Comparison of ENCODE assay signal across 10 cellular contexts in genomic region chrX:87517571-87518141, GRCh38. TPM values are rescaled to one million over a fixed set of nuclear protein-coding genes. Genes with fewer than 3 reads are reported as not detected.
DNase-seq lines count a peak whose midpoint lies in the region; ATAC-seq and TF ChIP-seq lines count a peak whose summit lies in the region.
"Had no signal": no experiment of that assay in that cellular context is flagged by ENCODE, and none has a peak within 500 bp of the region (broad histone marks: within the 10 kb centered on the region; RNA-seq: fewer than 3 reads in every experiment).

Gene KLHL4, plus strand, starts transcription at chrX:87517802. Its CDS starts 92 bp downstream, at chrX:87517894.

- H3K4me2 ChIP-seq in neural progenitor cell: peak within 1 kb of the TSS; percentile 68

- no peaks in the 10 kb centered on the region for H3K36me3 ChIP-seq in esophagus muscularis mucosa
- no peaks in the 10 kb centered on the region for H3K36me3 ChIP-seq in neural progenitor cell
- H3K36me3 ChIP-seq: upper lobe of left lung had no signal

- no peak for TF ChIP-seq CTCF in esophagus muscularis mucosa (IDR thresholded peaks at IDR 0.05)
- no peak for TF ChIP-seq CTCF in neural progenitor cell (IDR thresholded peaks at IDR 0.05)

- no peaks in the 10 kb centered on the region for H3K79me2 ChIP-seq in neural progenitor cell (ENCODE audit: low read depth)

- no peaks in the 10 kb centered on the region for H3K9me3 ChIP-seq in esophagus muscularis mucosa
- H3K9me3 ChIP-seq in neural progenitor cell (ENCODE audit: low read depth): no peaks in the 10 kb centered on the region
- H3K9me3 ChIP-seq: upper lobe of left lung had no signal

- H3K4me1 ChIP-seq in esophagus muscularis mucosa (peaks cover 0 to 5% (median 0%) of the 10 kb centered on the region in 4 donors), neural progenitor cell (peaks cover 17% of the 10 kb centered on the region)
- H3K4me1 ChIP-seq: upper lobe of left lung had no signal

- H3K4me3 Mint-ChIP-seq in neural progenitor cell: peak within 1 kb of the TSS; percentile 96
- no peak within 1 kb of the TSS for H3K4me3 Mint-ChIP-seq in stimulated activated memory B cell treated with anti-CD40 and anti-IgM and Interleukin-4, amounts not matched to agents 10 μg/mL and 1 μg/mL and 100 μg/mL, for 72 hours
- H3K4me3 Mint-ChIP-seq: activated T-cell treated with anti-CD3 and anti-CD28 coated beads, Interleukin-2, amount 50 U/mL, for 4 hours had no signal

- peaks cover 5% of the 10 kb centered on the region for H4K20me1 ChIP-seq in neural progenitor cell (ENCODE audit: low read depth)

- H2AFZ ChIP-seq in neural progenitor cell (replicated peaks): no peak within 1 kb of the TSS

- H3K27me3 Mint-ChIP-seq in neural progenitor cell (ENCODE audit: insufficient read depth, low read depth): peaks cover 10% of the 10 kb centered on the region
- H3K27me3 Mint-ChIP-seq in stimulated activated memory B cell treated with anti-CD40 and anti-IgM and Interleukin-4, amounts not matched to agents 10 μg/mL and 1 μg/mL and 100 μg/mL, for 72 hours: no peaks in the 10 kb centered on the region

- H3K36me3 Mint-ChIP-seq in neural progenitor cell: no peaks in the 10 kb centered on the region
- H3K36me3 Mint-ChIP-seq in stimulated activated memory B cell treated with anti-CD40 and anti-IgM and Interleukin-4, amounts not matched to agents 10 μg/mL and 1 μg/mL and 100 μg/mL, for 72 hours: no peaks in the 10 kb centered on the region

- H3K27ac Mint-ChIP-seq in neural progenitor cell: peak within 1 kb of the TSS; percentile 97
- no peak within 1 kb of the TSS for H3K27ac Mint-ChIP-seq in stimulated activated memory B cell treated with anti-CD40 and anti-IgM and Interleukin-4, amounts not matched to agents 10 μg/mL and 1 μg/mL and 100 μg/mL, for 72 hours

- DNase-seq in DMS53 (lab: John Stamatoyannopoulos, UW) (peak; percentile 82), NCI-H82 (lab: John Stamatoyannopoulos, UW) (peak; percentile 92), esophagus muscularis mucosa (ENCODE audit: extremely low spot score) (no peak), neural progenitor cell (ENCODE audit: low spot score) (peak; percentile 92), GDM1 (lab: John Stamatoyannopoulos, UW) (no peak)
- no peak for DNase-seq in activated naive CD4-positive, alpha-beta T cell (lab: John Stamatoyannopoulos, UW)
- no peak for DNase-seq in activated CD4-positive, alpha-beta T cell treated with anti-CD3 and anti-CD28 coated beads, Interleukin-2, amount 50 U/mL, for 1 hour
- DNase-seq: activated T-cell treated with anti-CD3 and anti-CD28 coated beads, Interleukin-2, amount 50 U/mL, for 4 hours; upper lobe of left lung had no signal

- intact Hi-C loops in esophagus muscularis mucosa (cut with DNase I): no loop called here

- peak within 1 kb of the TSS; percentile 52 to 72 (median 62) for H3K27ac ChIP-seq in esophagus muscularis mucosa (replicated peaks in 1 of 4)
- no peak within 1 kb of the TSS for H3K27ac ChIP-seq in neural progenitor cell
- H3K27ac ChIP-seq: upper lobe of left lung had no signal

- H3K4me3 ChIP-seq in esophagus muscularis mucosa (peak within 1 kb of the TSS; percentile 43 to 52 (median 48)), neural progenitor cell (peak within 1 kb of the TSS; percentile 33)

- ATAC-seq in stimulated activated memory B cell treated with anti-CD40 and anti-IgM and Interleukin-4, amounts not matched to agents 10 μg/mL and 1 μg/mL and 100 μg/mL, for 72 hours: no peak

- H3F3A ChIP-seq in neural progenitor cell (ENCODE audit: low read depth): peaks cover 19% of the 10 kb centered on the region

- no peaks in the 10 kb centered on the region for H3K9me3 Mint-ChIP-seq in neural progenitor cell
- H3K9me3 Mint-ChIP-seq in stimulated activated memory B cell treated with anti-CD40 and anti-IgM and Interleukin-4, amounts not matched to agents 10 μg/mL and 1 μg/mL and 100 μg/mL, for 72 hours: no peaks in the 10 kb centered on the region
- H3K9me3 Mint-ChIP-seq: activated T-cell treated with anti-CD3 and anti-CD28 coated beads, Interleukin-2, amount 50 U/mL, for 4 hours had no signal

- TF ChIP-seq POLR2A in esophagus muscularis mucosa (IDR thresholded peaks at IDR 0.05; ENCODE audit: low read depth): no peak

- H3K27me3 ChIP-seq in esophagus muscularis mucosa (no peaks in the 10 kb centered on the region), neural progenitor cell (peaks cover 63% of the 10 kb centered on the region)
- H3K27me3 ChIP-seq: upper lobe of left lung had no signal

- H3K9ac ChIP-seq in neural progenitor cell: no peak within 1 kb of the TSS

- WGBS in esophagus muscularis mucosa: 22% methylated on average over 8 of the region's 8 CpGs

- peaks cover 33% of the 10 kb centered on the region for H3K4me1 Mint-ChIP-seq in neural progenitor cell
- H3K4me1 Mint-ChIP-seq in stimulated activated memory B cell treated with anti-CD40 and anti-IgM and Interleukin-4, amounts not matched to agents 10 μg/mL and 1 μg/mL and 100 μg/mL, for 72 hours: no peaks in the 10 kb centered on the region

- no peak for TF ChIP-seq EP300 in esophagus muscularis mucosa (IDR thresholded peaks at IDR 0.05)

RNA-seq across cellular contexts. Expression of gene KLHL4, which starts in this region (rescaled TPM):
- total RNA-seq in esophagus muscularis mucosa (1 to 10 TPM; 1.0 to 3.0 (median 2.1) TPM), neural progenitor cell (ENCODE audit: low replicate concordance) (0.17 and 0.22 TPM in 2 replicates)

Comparison
In these comparisons a context has a peak if more than half of its experiments do, and no peak if none do; other contexts are left out.
1. Peak in DNase-seq, H3K4me3 ChIP-seq and H3K4me2 ChIP-seq in neural progenitor cell; RNA of the gene not detected or under 1 TPM.
2. DNase-seq: peak in DMS53 (single experiment) and NCI-H82 (single experiment); none in esophagus muscularis mucosa (single experiment), activated naive CD4-positive, alpha-beta T cell (0 of 4), activated CD4-positive, alpha-beta T cell treated with anti-CD3 and anti-CD28 coated beads, Interleukin-2, amount 50 U/mL, for 1 hour (single experiment) and GDM1 (single experiment).